In genomic region chr11:128302425-128303186, GRCh38 we compare ENCODE assay signal across 8 cellular contexts.
DNase-seq lines count a peak whose midpoint lies in the region; ATAC-seq and TF ChIP-seq lines count a peak whose summit lies in the region.

No MANE protein-coding gene starts in this region.

- intact Hi-C loops in OCI-LY7 (cut with micrococcal nuclease; ENCODE audit: unreplicated experiment) = no loop called here

- peak overlapping the region; percentile 56 for H2AFZ ChIP-seq in OCI-LY7 (ENCODE audit: low read length)

- H3K9me3 ChIP-seq in OCI-LY7 (ENCODE audit: low read length) = no peaks in the 10 kb centered on the region

- no peaks in the 10 kb centered on the region for H3K9me2 ChIP-seq in OCI-LY7 (ENCODE audit: insufficient read depth, low read length)

- no peaks in the 10 kb centered on the region for H4K20me1 ChIP-seq in OCI-LY7 (ENCODE audit: insufficient read depth, low read length)

- no peak overlapping the region for H3K27ac ChIP-seq in OCI-LY7 (ENCODE audit: low read depth, low read length, poor library complexity, severe bottlenecking)

- ATAC-seq in GM18858 (IDR thresholded peaks at IDR 0.05; ENCODE audit: unreplicated experiment) = peak; percentile 78
- peak; percentile 90 for ATAC-seq in HG02623 (IDR thresholded peaks at IDR 0.05; ENCODE audit: unreplicated experiment)

- H3K4me3 ChIP-seq in OCI-LY7 (ENCODE audit: low read depth, low read length, poor library complexity, severe bottlenecking) = no peak overlapping the region

- no TSS peak for BruUV-seq in OCI-LY7 (replicated peaks; lab: Mats Ljungman, UMichigan)

- no peak for TF ChIP-seq CTCF in OCI-LY7 (conservative IDR thresholded peaks at IDR 0.05; ENCODE audit: low read length)

- POLR2A ChIA-PET in OCI-LY7 (lab: Charles Lee) = interaction anchor here (0.6 to 1.4 kb wide), 9 partner anchors 8 to 1812 kb away, joined by 3 to 8 read pairs (median 3); no protein-coding TSS in a partner anchor

- DNase-seq in OCI-LY7 (ENCODE audit: low spot score) (peak; percentile 47), iPS-NIHi7 (ENCODE audit: extremely low spot score) (no peak), hypothalamus (lab: John Stamatoyannopoulos, UW) (no peak), cerebellar nuclear complex (lab: John Stamatoyannopoulos, UW) (no peak), retina (no peak)
- peak; percentile 31 for DNase-seq in effector CD8-positive, alpha-beta T cell (lab: John Stamatoyannopoulos, UW)

- H3K4me2 ChIP-seq in OCI-LY7 (ENCODE audit: low read length) = no peak overlapping the region

- H3K36me3 ChIP-seq in OCI-LY7 (ENCODE audit: insufficient read depth, low read length) = no peaks in the 10 kb centered on the region

- no peaks in the 10 kb centered on the region for H3K79me2 ChIP-seq in OCI-LY7 (ENCODE audit: insufficient read depth, low read depth, low read length)

- CTCF ChIA-PET in OCI-LY7 (lab: Charles Lee; ENCODE audit: unreplicated experiment) = interaction anchor here (0.5 kb wide), 1 partner anchor 12 kb away, joined by 3 read pairs; no protein-coding TSS in a partner anchor

- H3K4me1 ChIP-seq in OCI-LY7 (ENCODE audit: insufficient read depth, low read length, poor library complexity, severe bottlenecking) = peaks cover 29% of the 10 kb centered on the region

Comparison
In these comparisons a context has a peak if more than half of its experiments do, and no peak if none do; other contexts are left out.
1. DNase-seq: peak in OCI-LY7 (single experiment) and effector CD8-positive, alpha-beta T cell (single experiment); none in iPS-NIHi7 (single experiment), hypothalamus (0 of 51), cerebellar nuclear complex (0 of 2) and retina (single experiment).